In the genomic region with DNA sequence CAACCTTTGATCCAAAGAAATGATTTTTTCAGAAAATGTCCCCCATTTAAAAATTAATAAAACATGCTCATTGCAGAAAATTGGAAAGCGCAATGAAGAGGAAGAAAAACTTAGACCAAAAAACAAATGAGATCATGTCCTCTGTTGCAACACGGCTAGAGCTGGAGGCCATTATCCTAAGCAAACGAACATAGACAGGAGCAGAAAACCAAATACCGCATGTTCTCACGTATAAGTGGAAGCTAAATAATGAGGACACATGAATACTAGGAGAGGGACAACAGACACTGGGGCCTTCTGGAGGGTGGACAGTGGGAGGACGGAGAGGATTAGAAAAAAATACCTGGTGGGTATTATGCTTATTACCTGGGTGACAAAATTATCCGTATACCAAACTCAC, we compare ENCODE assay signal across 1 cellular context.
A peak's percentile ranks its signal among the peaks of the same experiment; 100 is the strongest.
TF ChIP-seq lines count a peak whose summit lies in the region.

No MANE protein-coding gene starts in this region.

TF ChIP-seq in liver, 16 proteins besides CTCF, POLR2A, EP300 and RAD21 (continued from another document):
- TF ChIP-seq, protein P1, sequence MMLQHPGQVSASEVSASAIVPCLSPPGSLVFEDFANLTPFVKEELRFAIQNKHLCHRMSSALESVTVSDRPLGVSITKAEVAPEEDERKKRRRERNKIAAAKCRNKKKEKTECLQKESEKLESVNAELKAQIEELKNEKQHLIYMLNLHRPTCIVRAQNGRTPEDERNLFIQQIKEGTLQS (IDR thresholded peaks at IDR 0.05) = peak; percentile 49
- TF ChIP-seq HNF4A (conservative IDR thresholded peaks at IDR 0.05) (peak; percentile 39 to 61), GABPA (IDR thresholded peaks at IDR 0.05 in 1 of 2, conservative IDR thresholded peaks at IDR 0.05 in 1 of 2) (peak in 1 of 2 donors; percentile 43), NR2F2 (IDR thresholded peaks at IDR 0.05) (no peak), JUND (IDR thresholded peaks at IDR 0.05) (peak; percentile 51 to 82), TAF1 (conservative IDR thresholded peaks at IDR 0.05) (no peak), FOXA1 (IDR thresholded peaks at IDR 0.05) (no peak), YY1 (IDR thresholded peaks at IDR 0.05) (peak; percentile 96)
- TF ChIP-seq, protein P2, sequence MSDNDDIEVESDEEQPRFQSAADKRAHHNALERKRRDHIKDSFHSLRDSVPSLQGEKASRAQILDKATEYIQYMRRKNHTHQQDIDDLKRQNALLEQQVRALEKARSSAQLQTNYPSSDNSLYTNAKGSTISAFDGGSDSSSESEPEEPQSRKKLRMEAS (IDR thresholded peaks at IDR 0.05) = no peak
- TF ChIP-seq, protein P3, sequence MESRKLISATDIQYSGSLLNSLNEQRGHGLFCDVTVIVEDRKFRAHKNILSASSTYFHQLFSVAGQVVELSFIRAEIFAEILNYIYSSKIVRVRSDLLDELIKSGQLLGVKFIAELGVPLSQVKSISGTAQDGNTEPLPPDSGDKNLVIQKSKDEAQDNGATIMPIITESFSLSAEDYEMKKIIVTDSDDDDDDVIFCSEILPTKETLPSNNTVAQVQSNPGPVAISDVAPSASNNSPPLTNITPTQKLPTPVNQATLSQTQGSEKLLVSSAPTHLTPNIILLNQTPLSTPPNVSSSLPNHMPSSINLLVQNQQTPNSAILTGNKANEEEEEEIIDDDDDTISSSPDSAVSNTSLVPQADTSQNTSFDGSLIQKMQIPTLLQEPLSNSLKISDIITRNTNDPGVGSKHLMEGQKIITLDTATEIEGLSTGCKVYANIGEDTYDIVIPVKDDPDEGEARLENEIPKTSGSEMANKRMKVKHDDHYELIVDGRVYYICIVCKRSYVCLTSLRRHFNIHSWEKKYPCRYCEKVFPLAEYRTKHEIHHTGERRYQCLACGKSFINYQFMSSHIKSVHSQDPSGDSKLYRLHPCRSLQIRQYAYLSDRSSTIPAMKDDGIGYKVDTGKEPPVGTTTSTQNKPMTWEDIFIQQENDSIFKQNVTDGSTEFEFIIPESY (IDR thresholded peaks at IDR 0.05) = no peak
